Comparison of ENCODE assay signal across 26 cellular contexts in genomic region chr10:88111294-88111693, GRCh38.
DNase-seq lines count a peak whose midpoint lies in the region; ATAC-seq and TF ChIP-seq lines count a peak whose summit lies in the region.
"Had no signal": no experiment of that assay in that cellular context is flagged by ENCODE, and none has a peak within 500 bp of the region (broad histone marks: within the 10 kb centered on the region; RNA-seq: fewer than 3 reads in every experiment).

No MANE protein-coding gene starts in this region.

- TF ChIP-seq CTCF in NB4 (IDR thresholded peaks at IDR 0.05; ENCODE audit: low read depth, low read length) (no peak), GM13976 (IDR thresholded peaks at IDR 0.05; ENCODE audit: borderline replicate concordance, control extremely low read depth, extremely low read depth, insufficient read depth, missing control alignments) (no peak)

- peak overlapping the region; percentile 52 for H3K27ac Mint-ChIP-seq in activated naive CD8-positive, alpha-beta T cell treated with anti-CD3 and anti-CD28 coated beads, Interleukin-2, amount 50 U/mL, for 24 hours
- no peak overlapping the region for H3K27ac Mint-ChIP-seq in activated naive CD8-positive, alpha-beta T cell treated with anti-CD3 and anti-CD28 coated beads for 36 hours
- H3K27ac Mint-ChIP-seq in stimulated activated memory B cell treated with anti-CD40 and anti-IgM and Interleukin-4, amounts not matched to agents 10 μg/mL and 1 μg/mL and 100 μg/mL, for 72 hours = no peak overlapping the region
- H3K27ac Mint-ChIP-seq: T-cell had no signal

- H3K4me1 Mint-ChIP-seq in activated naive CD8-positive, alpha-beta T cell treated with anti-CD3 and anti-CD28 coated beads, Interleukin-2, amount 50 U/mL, for 24 hours = peaks cover 66% of the 10 kb centered on the region
- H3K4me1 Mint-ChIP-seq in activated naive CD8-positive, alpha-beta T cell treated with anti-CD3 and anti-CD28 coated beads for 36 hours = peaks cover 27% of the 10 kb centered on the region
- H3K4me1 Mint-ChIP-seq in stimulated activated memory B cell treated with anti-CD40 and anti-IgM and Interleukin-4, amounts not matched to agents 10 μg/mL and 1 μg/mL and 100 μg/mL, for 72 hours = peaks cover 24% of the 10 kb centered on the region

- H3K27me3 Mint-ChIP-seq in activated naive CD8-positive, alpha-beta T cell treated with anti-CD3 and anti-CD28 coated beads, Interleukin-2, amount 50 U/mL, for 24 hours = peaks cover 4% of the 10 kb centered on the region
- H3K27me3 Mint-ChIP-seq in activated naive CD8-positive, alpha-beta T cell treated with anti-CD3 and anti-CD28 coated beads for 36 hours = no peaks in the 10 kb centered on the region
- H3K27me3 Mint-ChIP-seq in stimulated activated memory B cell treated with anti-CD40 and anti-IgM and Interleukin-4, amounts not matched to agents 10 μg/mL and 1 μg/mL and 100 μg/mL, for 72 hours = no peaks in the 10 kb centered on the region
- H3K27me3 Mint-ChIP-seq: CD4-positive, CD25-positive, alpha-beta regulatory T cell; IgD-negative memory B cell; T-cell had no signal

- no peaks in the 10 kb centered on the region for H3K36me3 Mint-ChIP-seq in activated naive CD8-positive, alpha-beta T cell treated with anti-CD3 and anti-CD28 coated beads, Interleukin-2, amount 50 U/mL, for 24 hours (ENCODE audit: low read depth)
- no peaks in the 10 kb centered on the region for H3K36me3 Mint-ChIP-seq in activated naive CD8-positive, alpha-beta T cell treated with anti-CD3 and anti-CD28 coated beads for 36 hours
- H3K36me3 Mint-ChIP-seq in stimulated activated memory B cell treated with anti-CD40 and anti-IgM and Interleukin-4, amounts not matched to agents 10 μg/mL and 1 μg/mL and 100 μg/mL, for 72 hours = no peaks in the 10 kb centered on the region
- H3K36me3 Mint-ChIP-seq: CD4-positive, CD25-positive, alpha-beta regulatory T cell; IgD-negative memory B cell; T-cell had no signal

- DNase-seq in activated naive CD8-positive, alpha-beta T cell treated with anti-CD3 and anti-CD28 coated beads, Interleukin-2, amount 50 U/mL, for 24 hours = no peak
- no peak for DNase-seq in activated naive CD8-positive, alpha-beta T cell treated with anti-CD3 and anti-CD28 coated beads for 36 hours
- DNase-seq in NB4 (ENCODE audit: low read depth) (peak; percentile 24), HPDE6-E6E7 (ENCODE audit: extremely low spot score) (no peak), GM13976 (ENCODE audit: low spot score) (no peak), inferior parietal cortex (ENCODE audit: extremely low spot score) (no peak)
- DNase-seq: 8988T; CD4-positive, CD25-positive, alpha-beta regulatory T cell; COR-L47; DMS 273 treated with DMSO at 0.1 percent for 48 hours; DND-41; HCEC 1CT; Kasumi-1; MG63; NCI-H187; NCI-H2107; NCI-H2227 treated with DMSO at 0.1 percent for 48 hours; NCI-H510A treated with DMSO at 0.1 percent for 48 hours; NCI-H774; SHP77; T-cell had no signal

- no peak overlapping the region for H3K4me3 ChIP-seq in NB4 (ENCODE audit: low read depth, low read length)
- H3K4me3 ChIP-seq: GM23248, MG63, SK-N-MC had no signal

- H3K9me3 Mint-ChIP-seq in activated naive CD8-positive, alpha-beta T cell treated with anti-CD3 and anti-CD28 coated beads, Interleukin-2, amount 50 U/mL, for 24 hours = no peaks in the 10 kb centered on the region
- H3K9me3 Mint-ChIP-seq in activated naive CD8-positive, alpha-beta T cell treated with anti-CD3 and anti-CD28 coated beads for 36 hours = no peaks in the 10 kb centered on the region
- H3K9me3 Mint-ChIP-seq in stimulated activated memory B cell treated with anti-CD40 and anti-IgM and Interleukin-4, amounts not matched to agents 10 μg/mL and 1 μg/mL and 100 μg/mL, for 72 hours = no peaks in the 10 kb centered on the region
- H3K9me3 Mint-ChIP-seq: IgD-negative memory B cell, T-cell had no signal

- no peak for TF ChIP-seq POLR2A in NB4 (IDR thresholded peaks at IDR 0.05; ENCODE audit: extremely low read depth, insufficient read length)

- H3K4me3 Mint-ChIP-seq in activated naive CD8-positive, alpha-beta T cell treated with anti-CD3 and anti-CD28 coated beads, Interleukin-2, amount 50 U/mL, for 24 hours = no peak overlapping the region
- no peak overlapping the region for H3K4me3 Mint-ChIP-seq in activated naive CD8-positive, alpha-beta T cell treated with anti-CD3 and anti-CD28 coated beads for 36 hours
- H3K4me3 Mint-ChIP-seq in stimulated activated memory B cell treated with anti-CD40 and anti-IgM and Interleukin-4, amounts not matched to agents 10 μg/mL and 1 μg/mL and 100 μg/mL, for 72 hours = no peak overlapping the region
- H3K4me3 Mint-ChIP-seq: CD4-positive, CD25-positive, alpha-beta regulatory T cell; T-cell had no signal

- no peak for ATAC-seq in activated naive CD8-positive, alpha-beta T cell treated with anti-CD3 and anti-CD28 coated beads, Interleukin-2, amount 50 U/mL, for 24 hours
- ATAC-seq in HG02981 (IDR thresholded peaks at IDR 0.05; ENCODE audit: unreplicated experiment) = peak; percentile 29
- peak; percentile 62 for ATAC-seq in stimulated activated memory B cell treated with anti-CD40 and anti-IgM and Interleukin-4, amounts not matched to agents 10 μg/mL and 1 μg/mL and 100 μg/mL, for 72 hours
- ATAC-seq: T-cell had no signal

- in situ Hi-C loops in GM13976 (cut with MboI; ENCODE audit: low sequenced_read_pairs, unreplicated experiment) = loop anchor here (10.0 kb wide), 1 partner anchor 444 kb away; no protein-coding TSS in a partner anchor
